ENCODE assay signal across 11 cellular contexts in genomic region chr4:10094841-10095240, GRCh38. TPM values are rescaled to one million over a fixed set of nuclear protein-coding genes. Genes with fewer than 3 reads are reported as not detected.
DNase-seq lines count a peak whose midpoint lies in the region; ATAC-seq and TF ChIP-seq lines count a peak whose summit lies in the region.
"Had no signal": no experiment of that assay in that cellular context is flagged by ENCODE, and none has a peak within 500 bp of the region (broad histone marks: within the 10 kb centered on the region; RNA-seq: fewer than 3 reads in every experiment).

No MANE protein-coding gene starts in this region.

- peaks cover 79% of the 10 kb centered on the region for H3K36me3 ChIP-seq in CD4-positive, alpha-beta memory T cell (ENCODE audit: insufficient read depth, low read length)
- H3K36me3 ChIP-seq in RWPE2 (ENCODE audit: low read depth) (peaks cover 86% of the 10 kb centered on the region), esophagus muscularis mucosa (peaks cover 25 to 99% (median 87%) of the 10 kb centered on the region in 4 donors), gastrocnemius medialis (peaks cover 0 to 30% of the 10 kb centered on the region in 2 donors)

- no peak for TF ChIP-seq POLR2A in esophagus muscularis mucosa (IDR thresholded peaks at IDR 0.05; ENCODE audit: low read depth)
- no peak for TF ChIP-seq POLR2A in gastrocnemius medialis (IDR thresholded peaks at IDR 0.05)

- no peaks in the 10 kb centered on the region for H3K9me3 ChIP-seq in CD4-positive, alpha-beta memory T cell (ENCODE audit: control insufficient read depth in 1 of 2, low read length in 2 of 2)
- no peaks in the 10 kb centered on the region for H3K9me3 ChIP-seq in RWPE2 (ENCODE audit: severe bottlenecking)
- no peaks in the 10 kb centered on the region for H3K9me3 ChIP-seq in esophagus muscularis mucosa
- no peaks in the 10 kb centered on the region for H3K9me3 ChIP-seq in gastrocnemius medialis
- H3K9me3 ChIP-seq: SJCRH30 had no signal

- H3K4me3 Mint-ChIP-seq in CD4-positive, alpha-beta memory T cell = peak overlapping the region in 2 of 8 donors; percentile 4 to 41
- H3K4me3 Mint-ChIP-seq: nephron had no signal

- intact Hi-C loops in CD4-positive, alpha-beta memory T cell (cut with micrococcal nuclease) = loop anchor here (5.0 kb wide), 1 partner anchor 78 kb away; no protein-coding TSS in a partner anchor
- intact Hi-C loops in esophagus muscularis mucosa (cut with DNase I) = no loop called here
- intact Hi-C loops in gastrocnemius medialis (cut with DNase I; ENCODE audit: low total_unique reads) = no loop called here

- in situ Hi-C loops in gastrocnemius medialis (cut with MboI; ENCODE audit: low sequenced_read_pairs in 4 of 4) = no loop called here

- DNase-seq in CD4-positive, alpha-beta memory T cell = peak in 1 of 5 donors; percentile 41
- no peak for DNase-seq in RWPE2 (ENCODE audit: low spot score)
- DNase-seq in esophagus muscularis mucosa (ENCODE audit: extremely low spot score) = no peak
- DNase-seq in gastrocnemius medialis = no peak
- DNase-seq in GDM1 (lab: John Stamatoyannopoulos, UW) = no peak
- no peak for DNase-seq in left lobe of liver (ENCODE audit: low spot score)
- no peak for DNase-seq in dermis blood vessel endothelial cell
- DNase-seq: caudate nucleus, SJCRH30 had no signal

- POLR2A ChIA-PET in CD4-positive, alpha-beta memory T cell (lab: Charles Lee; ENCODE audit: partially characterized antibody) = interaction anchor here (1.6 to 19.7 kb wide), 4 partner anchors 10 to 22 kb away, joined by 4 to 396 read pairs (median 29); partner anchors contain the start of gene WDR1

- peak overlapping the region; percentile 59 for H3K27ac ChIP-seq in CD4-positive, alpha-beta memory T cell (ENCODE audit: low read depth, low read length)
- H3K27ac ChIP-seq in RWPE2 (ENCODE audit: poor library complexity, severe bottlenecking) = peak overlapping the region; percentile 88
- peak overlapping the region; percentile 83 to 98 (median 90) for H3K27ac ChIP-seq in esophagus muscularis mucosa (replicated peaks in 1 of 4)
- peak overlapping the region; percentile 92 to 99 (median 95) for H3K27ac ChIP-seq in gastrocnemius medialis
- H3K27ac ChIP-seq: SJCRH30 had no signal

- no peak for TF ChIP-seq EP300 in esophagus muscularis mucosa (IDR thresholded peaks at IDR 0.05)

- no peaks in the 10 kb centered on the region for H3K9me3 Mint-ChIP-seq in CD4-positive, alpha-beta memory T cell
- H3K9me3 Mint-ChIP-seq: nephron had no signal

- TF ChIP-seq CTCF in RWPE2 (IDR thresholded peaks at IDR 0.05; ENCODE audit: poor library complexity, severe bottlenecking) (no peak), esophagus muscularis mucosa (IDR thresholded peaks at IDR 0.05) (no peak), gastrocnemius medialis (IDR thresholded peaks at IDR 0.05 in 4 of 5, conservative IDR thresholded peaks at IDR 0.05 in 1 of 5) (no peak)

- ATAC-seq in RWPE2 (ENCODE audit: low read depth) (no peak), gastrocnemius medialis (no peak), left lobe of liver (no peak), HG02571 (IDR thresholded peaks at IDR 0.05; ENCODE audit: unreplicated experiment) (no peak)

- H3K36me3 Mint-ChIP-seq in CD4-positive, alpha-beta memory T cell = peaks cover 31 to 92% of the 10 kb centered on the region in 2 donors

- CTCF ChIA-PET in CD4-positive, alpha-beta memory T cell (lab: Charles Lee; ENCODE audit: partially characterized antibody) = interaction anchor here (0.9 to 3.1 kb wide), 2 partner anchors 13 to 23 kb away, joined by 3 to 24 read pairs; no protein-coding TSS in a partner anchor

- H3K4me1 ChIP-seq in CD4-positive, alpha-beta memory T cell (ENCODE audit: insufficient read depth, low read length) = peaks cover 92% of the 10 kb centered on the region
- H3K4me1 ChIP-seq in RWPE2 (ENCODE audit: insufficient read depth, poor library complexity, severe bottlenecking) (peaks cover 43% of the 10 kb centered on the region), esophagus muscularis mucosa (peaks cover 92 to 100% (median 98%) of the 10 kb centered on the region in 4 donors), gastrocnemius medialis (peaks cover 96 to 100% of the 10 kb centered on the region in 2 donors)
- H3K4me1 ChIP-seq: SJCRH30 had no signal

- no peak overlapping the region for H3K4me3 ChIP-seq in CD4-positive, alpha-beta memory T cell (ENCODE audit: low read length in 2 of 2)
- H3K4me3 ChIP-seq in RWPE2 (ENCODE audit: severe bottlenecking) (no peak overlapping the region), esophagus muscularis mucosa (no peak overlapping the region), gastrocnemius medialis (no peak overlapping the region)
- H3K4me3 ChIP-seq: SJCRH30 had no signal

- 91% methylated on average over 5 of the region's 13 CpGs for WGBS in esophagus muscularis mucosa

- H3K4me1 Mint-ChIP-seq in CD4-positive, alpha-beta memory T cell = peaks cover 51 to 99% (median 80%) of the 10 kb centered on the region in 4 donors

- peak overlapping the region; percentile 43 to 99 (median 68) for H3K27ac Mint-ChIP-seq in CD4-positive, alpha-beta memory T cell

- H3K27me3 Mint-ChIP-seq in CD4-positive, alpha-beta memory T cell = no peaks in the 10 kb centered on the region

- no peaks in the 10 kb centered on the region for H3K27me3 ChIP-seq in CD4-positive, alpha-beta memory T cell (ENCODE audit: insufficient read depth, low read length)
- H3K27me3 ChIP-seq in RWPE2 (ENCODE audit: insufficient read depth, poor library complexity, severe bottlenecking) (no peaks in the 10 kb centered on the region), esophagus muscularis mucosa (no peaks in the 10 kb centered on the region), gastrocnemius medialis (no peaks in the 10 kb centered on the region)
- H3K27me3 ChIP-seq: SJCRH30 had no signal

RNA-seq across cellular contexts. Expression of gene WDR1, which starts 21.8 kb away (rescaled TPM):
- total RNA-seq in CD4-positive, alpha-beta memory T cell = 100 to 1,000 TPM; 295 to 298 TPM
- polyA plus RNA-seq in CD4-positive, alpha-beta memory T cell = 100 to 1,000 TPM; 337 to 348 TPM
- 100 to 1,000 TPM; 361 to 536 (median 485) TPM for total RNA-seq in esophagus muscularis mucosa
- total RNA-seq in gastrocnemius medialis = 10 to 100 TPM; 57.3 to 84.2 (median 72.7) TPM
- 69.5 TPM for total RNA-seq in left lobe of liver
- total RNA-seq in dermis blood vessel endothelial cell = 344 and 584 TPM in 2 replicates
